Comparison of ENCODE assay signal across 23 cellular contexts in genomic region chr6:132736239-132736638, GRCh38. TPM values are rescaled to one million over a fixed set of nuclear protein-coding genes. Genes with fewer than 3 reads are reported as not detected.
DNase-seq lines count a peak whose midpoint lies in the region; ATAC-seq, FAIRE-seq and TF ChIP-seq lines count a peak whose summit lies in the region.
"Had no signal": no experiment of that assay in that cellular context is flagged by ENCODE, and none has a peak within 500 bp of the region (broad histone marks: within the 10 kb centered on the region; RNA-seq: fewer than 3 reads in every experiment).

No MANE protein-coding gene starts in this region.

- H3K27ac ChIP-seq in hepatocyte = peak overlapping the region; percentile 77
- H3K27ac ChIP-seq in pancreas = peak overlapping the region in 2 of 4 donors; percentile 79 to 81
- no peak overlapping the region for H3K27ac ChIP-seq in SK-N-SH (ENCODE audit: low read depth in 2 of 2, low read length in 1 of 2)
- H3K27ac ChIP-seq: left ventricle myocardium inferior, thoracic aorta, VCaP had no signal

- ATAC-seq in activated T-helper 17 cell treated with anti-CD3 and anti-CD28 coated beads, Interleukin-2, amount 50 U/mL, for 72 hours (replicated peaks) = peak; percentile 66
- ATAC-seq in pancreas (peak; percentile 62 to 82 (median 78)), GM18907 (IDR thresholded peaks at IDR 0.05; ENCODE audit: unreplicated experiment) (no peak)

- DNase-seq in HPDE6-E6E7 (ENCODE audit: extremely low spot score) (peak; percentile 37), hepatocyte (ENCODE audit: low spot score) (no peak), pancreas (no peak), superior temporal gyrus (ENCODE audit: extremely low spot score) (no peak), NCI-H2171 (lab: John Stamatoyannopoulos, UW) (no peak), SK-N-SH (no peak)
- DNase-seq: AML-193; amygdala; Caco-2; endodermal cell; foreskin melanocyte; H7; left ventricle myocardium inferior; NCI-H187 treated with DMSO at 0.1 percent for 48 hours; posterior cingulate gyrus; stimulated activated CD4-positive, alpha-beta T cell treated with anti-CD3 and anti-CD28 coated beads, Interleukin-4, amount 100 ng/mL, for 4 hours; stimulated activated CD8-positive, alpha-beta memory T cell treated with anti-CD3 and anti-CD28 coated beads, Interleukin-4, amount 100 ng/mL, for 48 hours had no signal

- H2AFZ ChIP-seq in hepatocyte (no peak overlapping the region), SK-N-SH (ENCODE audit: low read depth) (no peak overlapping the region)

- H4K20me1 ChIP-seq in hepatocyte (ENCODE audit: insufficient read depth, poor library complexity, severe bottlenecking) = no peaks in the 10 kb centered on the region
- H4K20me1 ChIP-seq in SK-N-SH (ENCODE audit: insufficient read depth) = no peaks in the 10 kb centered on the region

- H3K9ac ChIP-seq in SK-N-SH = no peak overlapping the region

- H3K36me3 Mint-ChIP-seq in activated T-helper 17 cell treated with anti-CD3 and anti-CD28 coated beads, Interleukin-2, amount 50 U/mL, for 72 hours (ENCODE audit: low read depth) = no peaks in the 10 kb centered on the region

- H3K4me1 ChIP-seq in hepatocyte (ENCODE audit: insufficient read depth) (peaks cover 8% of the 10 kb centered on the region), pancreas (peaks cover 0 to 32% (median 24%) of the 10 kb centered on the region in 3 donors), SK-N-SH (ENCODE audit: control insufficient read depth in 1 of 2, insufficient read depth in 2 of 2, low read depth in 1 of 2, low read length in 1 of 2) (no peaks in the 10 kb centered on the region)
- H3K4me1 ChIP-seq: Caco-2, left ventricle myocardium inferior had no signal

- CTCF ChIA-PET in SK-N-SH (lab: Yijun Ruan, JAX) = interaction anchor here (1.0 kb wide), 1 partner anchor 67 kb away, joined by 3 read pairs; no protein-coding TSS in a partner anchor

- WGBS in hepatocyte (ENCODE audit: low lambda C conversion rate, missing lambda C conversion rate) = 80% methylated on average over 1 of the region's 1 CpG
- 7 to 13% methylated on average over 1 of the region's 1 CpG for WGBS in pancreas, 2 donors
- 3% methylated on average over 1 of the region's 1 CpG for whole genome bisulfite sequencing in SK-N-SH (ENCODE audit: low lambda C conversion rate)

- no peak for TF ChIP-seq RAD21 in SK-N-SH (IDR thresholded peaks at IDR 0.05; ENCODE audit: low read length)

- H3K27me3 ChIP-seq in hepatocyte (no peaks in the 10 kb centered on the region), pancreas (no peaks in the 10 kb centered on the region), SK-N-SH (ENCODE audit: insufficient read depth) (no peaks in the 10 kb centered on the region)

- H3K27ac Mint-ChIP-seq in activated T-helper 17 cell treated with anti-CD3 and anti-CD28 coated beads, Interleukin-2, amount 50 U/mL, for 72 hours = no peak overlapping the region
- H3K27ac Mint-ChIP-seq: activated T-helper 1 cell treated with anti-CD3 and anti-CD28 coated beads, Interleukin-12 subunit alpha, Interleukin-12 subunit beta, Interleukin-2, Interleukin-4 antibody, amounts not matched to agents 30 ng/mL and 10 ng/mL and 1 ng/mL, durations not matched to agents 14 hours and 24 hours and 36 hours; endodermal cell had no signal

- H3K9me2 ChIP-seq in hepatocyte (replicated peaks; ENCODE audit: insufficient read depth) (no peaks in the 10 kb centered on the region), SK-N-SH (no peaks in the 10 kb centered on the region)

- intact Hi-C loops in pancreas (cut with DNase I) = no loop called here

- H3K4me1 Mint-ChIP-seq in activated T-helper 17 cell treated with anti-CD3 and anti-CD28 coated beads, Interleukin-2, amount 50 U/mL, for 72 hours = peaks cover 12% of the 10 kb centered on the region
- H3K4me1 Mint-ChIP-seq: endodermal cell had no signal

- no peak overlapping the region for H3K4me2 ChIP-seq in hepatocyte
- H3K4me2 ChIP-seq in SK-N-SH = no peak overlapping the region

- no peaks in the 10 kb centered on the region for H3K9me3 Mint-ChIP-seq in activated T-helper 17 cell treated with anti-CD3 and anti-CD28 coated beads, Interleukin-2, amount 50 U/mL, for 72 hours
- H3K9me3 Mint-ChIP-seq: endodermal cell had no signal

- no peak overlapping the region for H3K4me3 Mint-ChIP-seq in activated T-helper 17 cell treated with anti-CD3 and anti-CD28 coated beads, Interleukin-2, amount 50 U/mL, for 72 hours
- H3K4me3 Mint-ChIP-seq: activated T-helper 1 cell treated with anti-CD3 and anti-CD28 coated beads, Interleukin-12 subunit alpha, Interleukin-12 subunit beta, Interleukin-2, Interleukin-4 antibody, amounts not matched to agents 30 ng/mL and 10 ng/mL and 1 ng/mL, durations not matched to agents 14 hours and 24 hours and 36 hours; endodermal cell had no signal

- TF ChIP-seq CTCF in hepatocyte (IDR thresholded peaks at IDR 0.05; ENCODE audit: poor library complexity) (no peak), pancreas (IDR thresholded peaks at IDR 0.05) (no peak), SK-N-SH (IDR thresholded peaks at IDR 0.05) (no peak)

- no peaks in the 10 kb centered on the region for H3K27me3 Mint-ChIP-seq in activated T-helper 17 cell treated with anti-CD3 and anti-CD28 coated beads, Interleukin-2, amount 50 U/mL, for 72 hours

- H3K9me3 ChIP-seq in hepatocyte (ENCODE audit: low read depth) (no peaks in the 10 kb centered on the region), pancreas (no peaks in the 10 kb centered on the region), SK-N-SH (no peaks in the 10 kb centered on the region)
- H3K9me3 ChIP-seq: Caco-2, left ventricle myocardium inferior, thoracic aorta had no signal

- H3K4me3 ChIP-seq in hepatocyte (no peak overlapping the region), pancreas (no peak overlapping the region), SK-N-SH (ENCODE audit: low read depth in 2 of 2, low read length in 1 of 2) (no peak overlapping the region)
- H3K4me3 ChIP-seq: left ventricle myocardium inferior, thoracic aorta had no signal

- TF ChIP-seq EP300 in SK-N-SH (IDR thresholded peaks at IDR 0.05; ENCODE audit: borderline replicate concordance in 1 of 2, low read depth in 1 of 2, low read length in 1 of 2) = no peak

- H3K79me2 ChIP-seq in hepatocyte (no peaks in the 10 kb centered on the region), SK-N-SH (ENCODE audit: insufficient read depth) (no peaks in the 10 kb centered on the region)

- POLR2A ChIA-PET in SK-N-SH (lab: Yijun Ruan, JAX) = no interaction called here

- H3F3A ChIP-seq in SK-N-SH (replicated peaks; ENCODE audit: insufficient read depth) = no peaks in the 10 kb centered on the region

- no peak for FAIRE-seq in pancreas (lab: Jason Lieb, UNC)

- H3K36me3 ChIP-seq in hepatocyte (replicated peaks; ENCODE audit: insufficient read depth, low read depth) (no peaks in the 10 kb centered on the region), pancreas (no peaks in the 10 kb centered on the region), SK-N-SH (replicated peaks in 1 of 2; ENCODE audit: control insufficient read depth in 1 of 2, insufficient read depth in 2 of 2, low read length in 1 of 2) (no peaks in the 10 kb centered on the region)
- H3K36me3 ChIP-seq: left ventricle myocardium inferior, thoracic aorta had no signal

TF ChIP-seq in SK-N-SH, 30 proteins besides CTCF, POLR2A, EP300 and RAD21 (continues in another document):
- no peak for TF ChIP-seq NRF1 (IDR thresholded peaks at IDR 0.05; ENCODE audit: low read depth, low read length)
- TF ChIP-seq USF1 (IDR thresholded peaks at IDR 0.05; ENCODE audit: borderline replicate concordance, low read depth) = no peak
- no peak for TF ChIP-seq JUND (IDR thresholded peaks at IDR 0.05)
- TF ChIP-seq ELF1 (IDR thresholded peaks at IDR 0.05) = no peak
- no peak for TF ChIP-seq RFX5 (IDR thresholded peaks at IDR 0.05; ENCODE audit: low read length)
- no peak for TF ChIP-seq MXI1 (IDR thresholded peaks at IDR 0.05; ENCODE audit: low read depth, low read length)
- TF ChIP-seq ZBTB33 (IDR thresholded peaks at IDR 0.05; ENCODE audit: borderline replicate concordance, low read depth) = no peak
- no peak for TF ChIP-seq RXRA (IDR thresholded peaks at IDR 0.05; ENCODE audit: borderline replicate concordance, low read depth)

RNA-seq across cellular contexts. Expression of gene VNN2, which starts 21.5 kb away (rescaled TPM):
- 1 to 10 TPM; 2.3 to 3.1 TPM for total RNA-seq in activated T-helper 17 cell treated with anti-CD3 and anti-CD28 coated beads, Interleukin-2, amount 50 U/mL, for 72 hours
- total RNA-seq in hepatocyte (4.0 and 6.8 TPM in 2 replicates), pancreas (1 to 10 TPM in 3 of 6 donors, under 1 TPM in 3; 0.63 to 9.6 (median 1.7) TPM)
- polyA plus RNA-seq in hepatocyte (1.1 and 1.9 TPM in 2 replicates), pancreas (1 to 10 TPM in 1 of 2 donors, under 1 TPM in 1; 0.72 to 1.2 TPM), SK-N-SH (2012; rRNA removed) (not detected in 2 replicates)
- polyA plus RNA-seq in SK-N-SH (2012; cell fraction: cytosol; rRNA removed) = not detected in 2 replicates
- not detected in 2 replicates for polyA plus RNA-seq in SK-N-SH (2012; cell fraction: nucleus; rRNA removed)
- total RNA-seq: Caco-2, endodermal cell, H7, NCI-H460 had no signal

RNA-seq across cellular contexts. Expression of gene VNN1, which starts 22.4 kb away (rescaled TPM):
- not detected for total RNA-seq in activated T-helper 17 cell treated with anti-CD3 and anti-CD28 coated beads, Interleukin-2, amount 50 U/mL, for 72 hours
- total RNA-seq in hepatocyte = 1.2 and 1.4 TPM in 2 replicates
- 0.46 and 0.93 TPM in 2 replicates for polyA plus RNA-seq in hepatocyte
- total RNA-seq in pancreas = 1 to 10 TPM in 3 of 6 donors, under 1 TPM in 3; 0.13 to 4.7 (median 1.0) TPM
- 1 to 10 TPM in 1 of 2 donors, under 1 TPM in 1; 0.82 to 1.6 TPM for polyA plus RNA-seq in pancreas
- not detected in 2 replicates for polyA plus RNA-seq in SK-N-SH (2012; rRNA removed)
- polyA plus RNA-seq in SK-N-SH (2012; cell fraction: cytosol; rRNA removed) = not detected in 2 replicates
- not detected in 2 replicates for polyA plus RNA-seq in SK-N-SH (2012; cell fraction: nucleus; rRNA removed)
- total RNA-seq: activated T-helper 1 cell treated with anti-CD3 and anti-CD28 coated beads, Interleukin-12 subunit alpha, Interleukin-12 subunit beta, Interleukin-2, Interleukin-4 antibody, amounts not matched to agents 30 ng/mL and 10 ng/mL and 1 ng/mL, durations not matched to agents 14 hours and 24 hours and 36 hours; Caco-2; endodermal cell; H7; NCI-H460 had no signal
